In the genomic region with DNA sequence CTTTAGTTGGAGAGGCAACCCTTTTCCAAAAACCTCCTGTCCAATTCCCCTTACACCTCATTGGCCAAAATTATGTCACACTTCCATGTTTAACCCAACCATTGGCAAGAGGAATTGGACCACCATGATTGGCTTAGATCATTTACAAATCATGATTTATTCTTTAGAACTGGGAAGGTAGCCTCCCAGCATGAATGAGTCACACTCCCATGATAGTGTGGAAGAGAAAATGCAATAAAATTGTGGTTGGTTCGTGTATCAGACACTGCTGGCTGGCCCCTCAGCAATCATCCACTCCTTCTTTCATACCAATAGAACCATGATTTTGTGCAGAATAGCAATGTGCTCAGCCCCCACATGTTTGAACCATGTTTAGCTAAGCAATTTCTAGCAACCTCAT, we compare ENCODE assay signal across 15 cellular contexts.
"Had no signal": no experiment of that assay in that cellular context is flagged by ENCODE, and none has a peak within 500 bp of the region (broad histone marks: within the 10 kb centered on the region; RNA-seq: fewer than 3 reads in every experiment).

No MANE protein-coding gene starts in this region.

- H3K36me3 ChIP-seq: adrenal gland, esophagus squamous epithelium, gastrocnemius medialis, heart right ventricle, neutrophil, right lobe of liver, upper lobe of right lung had no signal

- H3K4me1 ChIP-seq: adrenal gland, esophagus squamous epithelium, gastrocnemius medialis, right lobe of liver, upper lobe of right lung had no signal

- H3K4me3 ChIP-seq: adrenal gland, esophagus squamous epithelium, gastrocnemius medialis, heart right ventricle, right lobe of liver, upper lobe of right lung had no signal

- ATAC-seq: gastrocnemius medialis; heart right ventricle; naive thymus-derived CD8-positive, alpha-beta T cell; right lobe of liver; upper lobe of right lung had no signal

- H3K9me3 ChIP-seq: adrenal gland, esophagus squamous epithelium, gastrocnemius medialis, heart right ventricle, neutrophil, right lobe of liver, upper lobe of right lung had no signal

- H3K27me3 ChIP-seq: adrenal gland, esophagus squamous epithelium, gastrocnemius medialis, neutrophil, right lobe of liver, upper lobe of right lung had no signal

- DNase-seq: activated CD4-positive, alpha-beta T cell treated with anti-CD3 and anti-CD28 coated beads, Interleukin-2, amount 50 U/mL, for 1 hour; activated naive CD4-positive, alpha-beta T cell treated with anti-CD3 and anti-CD28 coated beads, Interleukin-2, amount 50 U/mL, for 16 hours; activated T-cell treated with anti-CD3 and anti-CD28 coated beads for 4 hours; adrenal gland; cerebellar nuclear complex; endodermal cell; esophagus squamous epithelium; gastrocnemius medialis; heart right ventricle; naive thymus-derived CD8-positive, alpha-beta T cell; right lobe of liver; stimulated activated naive CD4-positive, alpha-beta T cell treated with Interleukin-2 at 50 U/mL for 16 hours; T-helper 2 cell; upper lobe of right lung had no signal

- H3K27ac ChIP-seq: adrenal gland, esophagus squamous epithelium, gastrocnemius medialis, heart right ventricle, neutrophil, right lobe of liver, upper lobe of right lung had no signal
